ENCODE assay signal across 13 cellular contexts in the genomic region with DNA sequence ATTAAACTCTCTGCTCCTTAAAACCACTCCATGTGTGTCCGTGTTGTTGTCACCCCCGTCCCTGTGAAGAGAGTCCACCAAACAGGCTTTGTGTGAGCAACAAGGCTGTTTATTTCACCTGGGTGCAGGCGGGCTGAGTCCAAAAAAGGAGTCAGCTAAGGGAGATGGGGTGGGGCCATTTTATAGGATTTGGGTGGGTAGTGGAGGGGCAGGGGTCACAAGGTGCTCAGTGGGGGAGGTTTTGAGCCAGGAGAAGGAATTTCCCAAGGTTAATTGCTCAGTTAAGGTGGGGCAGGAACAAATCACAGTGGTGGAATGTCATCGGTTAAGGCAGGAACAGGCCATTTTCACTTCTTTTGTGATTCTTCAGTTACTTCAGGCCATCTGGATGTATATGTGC. TPM values are rescaled to one million over a fixed set of nuclear protein-coding genes. Genes with fewer than 3 reads are reported as not detected.
"Had no signal": no experiment of that assay in that cellular context is flagged by ENCODE, and none has a peak within 500 bp of the region (broad histone marks: within the 10 kb centered on the region; RNA-seq: fewer than 3 reads in every experiment).

No MANE protein-coding gene starts in this region.

RNA-seq across cellular contexts. Expression of a gene that starts 1.4 kb away (rescaled TPM):
- total RNA-seq: natural killer cell, omental fat pad, osteocyte, pancreas, posterior vena cava, pulmonary artery endothelial cell, right atrium auricular region, spleen, ureter, vagina had no signal
- polyA plus RNA-seq: naive thymus-derived CD4-positive, alpha-beta T cell; neural cell; pancreas; smooth muscle cell; spleen had no signal
